40 cellular contexts compared by ENCODE assay signal in the genomic region with DNA sequence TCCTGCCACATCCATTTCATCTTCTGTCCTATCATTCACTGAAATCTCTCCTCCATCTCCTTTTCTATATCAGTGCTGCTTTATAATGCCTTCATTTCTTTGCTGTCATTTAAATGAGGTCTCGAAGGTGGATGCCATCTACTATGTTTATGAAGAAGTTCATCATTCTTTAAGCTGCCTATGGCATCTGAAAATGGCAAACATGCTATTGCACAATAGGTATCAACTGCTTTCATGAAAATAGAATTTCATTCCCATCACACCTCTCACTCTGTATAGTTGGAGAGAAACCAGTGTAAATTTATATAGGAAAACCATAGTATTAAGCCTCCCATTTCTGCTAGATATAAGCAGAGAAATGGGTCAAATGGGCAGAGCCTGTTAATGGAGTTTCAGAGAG.
"Had no signal": no experiment of that assay in that cellular context is flagged by ENCODE, and none has a peak within 500 bp of the region (broad histone marks: within the 10 kb centered on the region; RNA-seq: fewer than 3 reads in every experiment).

No MANE protein-coding gene starts in this region.

- H3K36me3 Mint-ChIP-seq: activated naive CD8-positive, alpha-beta T cell treated with anti-CD3 and anti-CD28 coated beads, Interleukin-2, amount 10 ng/mL, durations not matched to agents 7 days and 5 days; brain had no signal

- H3K4me1 Mint-ChIP-seq: activated naive CD4-positive, alpha-beta T cell treated with anti-CD3 and anti-CD28 coated beads, Interleukin-2, amount 10 ng/mL, durations not matched to agents 7 days and 5 days; activated naive CD4-positive, alpha-beta T cell treated with anti-CD3 and anti-CD28 coated beads, Interleukin-2, amount 50 U/mL, for 24 hours; activated naive CD8-positive, alpha-beta T cell treated with anti-CD3 and anti-CD28 coated beads for 36 hours; activated naive CD8-positive, alpha-beta T cell treated with anti-CD3 and anti-CD28 coated beads, Interleukin-2, amount 10 ng/mL, durations not matched to agents 7 days and 5 days; activated naive CD8-positive, alpha-beta T cell treated with anti-CD3 and anti-CD28 coated beads, Interleukin-2, amount 50 U/mL, for 24 hours; activated T-helper 17 cell treated with anti-CD3 and anti-CD28 coated beads, Interleukin-2, amount 50 U/mL, for 72 hours; brain; central memory CD8-positive, alpha-beta T cell had no signal

- H3K4me1 ChIP-seq: adrenal gland, ascending aorta, body of pancreas, breast epithelium had no signal

- DNase-seq: activated effector memory CD4-positive, alpha-beta T cell treated with anti-CD3 and anti-CD28 coated beads, Interleukin-2, amount 50 U/mL, for 16 hours; activated effector memory CD4-positive, alpha-beta T cell treated with Interleukin-2 at 50 U/mL for 16 hours; activated gamma-delta T cell; activated gamma-delta T cell treated with Interleukin-2 at 50 U/mL for 16 hours; activated naive CD4-positive, alpha-beta T cell; activated naive CD4-positive, alpha-beta T cell treated with anti-CD3 and anti-CD28 coated beads for 36 hours; activated naive CD4-positive, alpha-beta T cell treated with anti-CD3 and anti-CD28 coated beads, Interleukin-2, amount 10 ng/mL, durations not matched to agents 7 days and 5 days; activated naive CD4-positive, alpha-beta T cell treated with anti-CD3 and anti-CD28 coated beads, Interleukin-2, amount 50 U/mL, for 16 hours; activated naive CD4-positive, alpha-beta T cell treated with Interleukin-2 at 50 U/mL for 16 hours; activated naive CD8-positive, alpha-beta T cell treated with anti-CD3 and anti-CD28 coated beads for 36 hours; activated naive CD8-positive, alpha-beta T cell treated with anti-CD3 and anti-CD28 coated beads, Interleukin-2, amount 10 ng/mL, durations not matched to agents 7 days and 5 days; activated naive CD8-positive, alpha-beta T cell treated with anti-CD3 and anti-CD28 coated beads, Interleukin-2, amount 50 U/mL, for 24 hours; activated T-cell treated with anti-CD3 and anti-CD28 coated beads, Interleukin-2, amount 50 U/mL, for 1 hour; activated T-cell treated with anti-CD3 and anti-CD28 coated beads, Interleukin-2, amount 50 U/mL, for 24 hours; activated T-cell treated with anti-CD3 and anti-CD28 coated beads, Interleukin-2, amount 50 U/mL, for 4 hours; activated T-cell treated with anti-CD3 and anti-CD28 coated beads, Interleukin-2, amount 50 U/mL, for 48 hours; activated T-cell treated with anti-CD3 and anti-CD28 coated beads, Interleukin-2, amount 50 U/mL, for 72 hours; adrenal gland; amniotic stem cell; amygdala; anterior cingulate cortex; aorta; body of pancreas; brain microvascular endothelial cell; caudate nucleus; central memory CD4-positive, alpha-beta T cell; cerebellar nuclear complex had no signal

- FAIRE-seq: astrocyte, bronchial epithelial cell had no signal

- ATAC-seq: activated naive CD4-positive, alpha-beta T cell treated with anti-CD3 and anti-CD28 coated beads, Interleukin-2, amount 50 U/mL, for 72 hours; activated naive CD8-positive, alpha-beta T cell treated with anti-CD3 and anti-CD28 coated beads, Interleukin-2, amount 50 U/mL, for 24 hours; activated T-cell treated with anti-CD3 and anti-CD28 coated beads, Interleukin-2, amount 50 U/mL, for 4 hours; activated T-cell treated with anti-CD3 and anti-CD28 coated beads, Interleukin-2, amount 50 U/mL, for 72 hours; activated T-helper 17 cell treated with anti-CD3 and anti-CD28 coated beads, Interleukin-2, amount 50 U/mL, for 72 hours; body of pancreas had no signal

- H3K4me3 Mint-ChIP-seq: activated naive CD4-positive, alpha-beta T cell treated with anti-CD3 and anti-CD28 coated beads for 36 hours; activated naive CD4-positive, alpha-beta T cell treated with anti-CD3 and anti-CD28 coated beads, Interleukin-2, amount 10 ng/mL, durations not matched to agents 7 days and 5 days; activated naive CD4-positive, alpha-beta T cell treated with anti-CD3 and anti-CD28 coated beads, Interleukin-2, amount 50 U/mL, for 24 hours; activated naive CD8-positive, alpha-beta T cell; activated naive CD8-positive, alpha-beta T cell treated with anti-CD3 and anti-CD28 coated beads for 36 hours; activated naive CD8-positive, alpha-beta T cell treated with anti-CD3 and anti-CD28 coated beads, Interleukin-2, amount 10 ng/mL, durations not matched to agents 7 days and 5 days; activated naive CD8-positive, alpha-beta T cell treated with anti-CD3 and anti-CD28 coated beads, Interleukin-2, amount 50 U/mL, for 24 hours; activated T-cell treated with anti-CD3 and anti-CD28 coated beads, Interleukin-2, amount 50 U/mL, for 24 hours; activated T-cell treated with anti-CD3 and anti-CD28 coated beads, Interleukin-2, amount 50 U/mL, for 4 hours; activated T-cell treated with anti-CD3 and anti-CD28 coated beads, Interleukin-2, amount 50 U/mL, for 72 hours; activated T-helper 1 cell treated with anti-CD3 and anti-CD28 coated beads, Interleukin-12 subunit alpha, Interleukin-12 subunit beta, Interleukin-2, Interleukin-4 antibody, amounts not matched to agents 30 ng/mL and 10 ng/mL and 1 ng/mL, durations not matched to agents 14 hours and 24 hours and 36 hours; activated T-helper 17 cell treated with anti-CD3 and anti-CD28 coated beads, Interleukin-2, amount 50 U/mL, for 72 hours; brain; central memory CD8-positive, alpha-beta T cell had no signal

- H3K27me3 ChIP-seq: adrenal gland, ascending aorta, body of pancreas, brain microvascular endothelial cell, breast epithelium had no signal

- H3K9me3 ChIP-seq: ascending aorta, body of pancreas had no signal

- H3K27ac Mint-ChIP-seq: activated naive CD4-positive, alpha-beta T cell treated with anti-CD3 and anti-CD28 coated beads for 36 hours; activated naive CD4-positive, alpha-beta T cell treated with anti-CD3 and anti-CD28 coated beads, Interleukin-2, amount 10 ng/mL, durations not matched to agents 7 days and 5 days; activated naive CD4-positive, alpha-beta T cell treated with anti-CD3 and anti-CD28 coated beads, Interleukin-2, amount 50 U/mL, for 24 hours; activated naive CD4-positive, alpha-beta T cell treated with anti-CD3 and anti-CD28 coated beads, Interleukin-2, amount 50 U/mL, for 72 hours; activated naive CD8-positive, alpha-beta T cell; activated naive CD8-positive, alpha-beta T cell treated with anti-CD3 and anti-CD28 coated beads for 36 hours; activated naive CD8-positive, alpha-beta T cell treated with anti-CD3 and anti-CD28 coated beads, Interleukin-2, amount 10 ng/mL, durations not matched to agents 7 days and 5 days; activated naive CD8-positive, alpha-beta T cell treated with anti-CD3 and anti-CD28 coated beads, Interleukin-2, amount 50 U/mL, for 24 hours; activated T-cell treated with anti-CD3 and anti-CD28 coated beads, Interleukin-2, amount 50 U/mL, for 24 hours; activated T-cell treated with anti-CD3 and anti-CD28 coated beads, Interleukin-2, amount 50 U/mL, for 72 hours; activated T-helper 1 cell treated with anti-CD3 and anti-CD28 coated beads, Interleukin-12 subunit alpha, Interleukin-12 subunit beta, Interleukin-2, Interleukin-4 antibody, amounts not matched to agents 30 ng/mL and 10 ng/mL and 1 ng/mL, durations not matched to agents 14 hours and 24 hours and 36 hours; activated T-helper 17 cell treated with anti-CD3 and anti-CD28 coated beads, Interleukin-2, amount 50 U/mL, for 72 hours; activated T-helper 2 cell treated with anti-CD3 and anti-CD28 coated beads, Interferon-gamma antibody, Interleukin-2, Interleukin-4, amounts not matched to agents 10 μg/mL and 5 μg/mL and 100 μg/mL, durations not matched to agents 14 hours and 24 hours and 36 hours; brain had no signal

- H3K27ac ChIP-seq: adrenal gland, ascending aorta, body of pancreas, brain microvascular endothelial cell, breast epithelium, cardiac muscle cell had no signal

- H3K4me3 ChIP-seq: adrenal gland, ascending aorta, body of pancreas, breast epithelium, cardiac muscle cell had no signal

- H3K27me3 Mint-ChIP-seq: activated naive CD4-positive, alpha-beta T cell treated with anti-CD3 and anti-CD28 coated beads, Interleukin-2, amount 10 ng/mL, durations not matched to agents 7 days and 5 days; activated naive CD8-positive, alpha-beta T cell treated with anti-CD3 and anti-CD28 coated beads, Interleukin-2, amount 50 U/mL, for 24 hours; brain had no signal

- H3K36me3 ChIP-seq: adrenal gland, ascending aorta, brain microvascular endothelial cell, breast epithelium, cardiac muscle cell had no signal
